ENCODE assay signal across 1 cellular context in the genomic region with DNA sequence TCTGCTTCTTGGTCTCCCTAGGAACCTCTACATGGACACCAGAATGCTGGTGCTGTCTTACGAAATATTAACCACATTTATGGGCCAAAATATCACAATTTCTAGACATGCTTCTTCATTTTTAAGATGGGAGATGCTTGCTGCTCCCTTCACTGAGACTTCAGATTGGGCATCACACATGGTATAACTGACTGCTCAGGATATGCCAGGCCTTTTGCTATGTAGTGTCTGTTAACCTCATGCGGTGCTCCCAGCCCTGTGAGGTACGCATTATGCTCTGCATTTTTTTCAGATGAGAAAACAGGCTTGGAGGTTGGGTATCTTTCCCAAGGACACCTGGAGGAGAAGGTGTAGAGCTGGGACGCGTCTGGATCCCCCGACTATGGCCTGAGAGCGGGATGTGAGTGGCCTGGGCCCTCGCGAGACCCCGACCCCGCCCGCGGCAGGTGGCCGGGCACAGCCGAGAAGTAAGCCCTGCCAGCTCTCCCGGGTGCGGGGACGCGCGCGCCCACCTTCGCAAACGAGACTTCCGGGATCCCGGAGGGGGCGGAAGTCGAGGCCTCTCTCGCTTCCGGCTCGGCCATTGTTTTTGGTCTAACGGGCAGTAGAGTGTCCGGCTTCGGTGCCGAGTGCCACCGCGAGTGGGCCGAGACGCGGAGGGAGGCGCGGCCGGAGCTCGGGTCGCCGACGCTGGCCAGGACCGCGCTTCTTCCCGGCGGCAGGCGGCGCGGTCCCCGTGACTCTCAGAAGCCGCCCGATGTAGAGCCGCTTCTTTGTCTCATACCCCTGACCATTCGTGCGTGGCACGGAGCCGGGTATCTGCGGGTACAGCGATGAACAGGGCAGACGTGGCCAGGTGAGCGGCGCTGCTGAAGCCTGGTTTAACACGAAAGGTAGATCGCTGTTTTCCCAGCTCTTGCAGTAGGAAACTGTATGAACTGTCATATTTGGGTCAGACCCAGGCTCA.
A peak's percentile ranks its signal among the peaks of the same experiment; 100 is the strongest.
TF ChIP-seq lines count a peak whose summit lies in the region.

TSS of gene ZKSCAN7 (plus strand) at position 568 of the 967 bp plus-strand sequence. CDS start 1,855 bp downstream, outside the sequence.

TF ChIP-seq in HepG2, 621 proteins besides CTCF, POLR2A, EP300 and RAD21 (continued from another document and continues in another):
- TF ChIP-seq KIAA2018 (CRISPR knock-in tag; IDR thresholded peaks at IDR 0.05; ENCODE audit: borderline replicate concordance) (no peak), ZNF496 (CRISPR knock-in tag; IDR thresholded peaks at IDR 0.05; ENCODE audit: insufficient replicate concordance) (no peak), E2F1 (CRISPR knock-in tag; IDR thresholded peaks at IDR 0.05) (no peak), ZNF737 (CRISPR knock-in tag; IDR thresholded peaks at IDR 0.05; ENCODE audit: borderline replicate concordance) (no peak), TRAFD1 (CRISPR knock-in tag; IDR thresholded peaks at IDR 0.05; ENCODE audit: borderline replicate concordance) (no peak), KLF9 (CRISPR knock-in tag; IDR thresholded peaks at IDR 0.05; ENCODE audit: low read depth) (no peak), WIZ (CRISPR knock-in tag; IDR thresholded peaks at IDR 0.05) (peak; percentile 95), TBL1XR1 (IDR thresholded peaks at IDR 0.05; ENCODE audit: borderline replicate concordance, low read length, partially characterized antibody) (no peak), SCMH1 (CRISPR knock-in tag; IDR thresholded peaks at IDR 0.05; ENCODE audit: borderline replicate concordance) (no peak), MXD4 (CRISPR knock-in tag; IDR thresholded peaks at IDR 0.05) (no peak), BRD4 (CRISPR knock-in tag; IDR thresholded peaks at IDR 0.05) (peak; percentile 88), MBD4 (IDR thresholded peaks at IDR 0.05; ENCODE audit: borderline replicate concordance, low read length) (no peak), CREBL2 (CRISPR knock-in tag; IDR thresholded peaks at IDR 0.05; ENCODE audit: borderline replicate concordance) (no peak), HNRNPUL1 (IDR thresholded peaks at IDR 0.05; ENCODE audit: low read depth, low read length) (no peak), CC2D1A (CRISPR knock-in tag; IDR thresholded peaks at IDR 0.05) (no peak), ARID4A (CRISPR knock-in tag; IDR thresholded peaks at IDR 0.05; ENCODE audit: borderline replicate concordance) (peak; percentile 76; the same call in 1 of the 2 replicates), NR1H2 (CRISPR knock-in tag; IDR thresholded peaks at IDR 0.05; ENCODE audit: borderline replicate concordance, low read depth) (no peak), REPIN1 (CRISPR knock-in tag; IDR thresholded peaks at IDR 0.05; ENCODE audit: borderline replicate concordance, low read depth) (no peak), RBM22 (optimal IDR thresholded peaks at IDR 0.05; ENCODE audit: low read length) (no peak)
- TF ChIP-seq, protein P1, sequence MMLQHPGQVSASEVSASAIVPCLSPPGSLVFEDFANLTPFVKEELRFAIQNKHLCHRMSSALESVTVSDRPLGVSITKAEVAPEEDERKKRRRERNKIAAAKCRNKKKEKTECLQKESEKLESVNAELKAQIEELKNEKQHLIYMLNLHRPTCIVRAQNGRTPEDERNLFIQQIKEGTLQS (CRISPR knock-in tag; IDR thresholded peaks at IDR 0.05), result no peak
- TF ChIP-seq, protein P2, sequence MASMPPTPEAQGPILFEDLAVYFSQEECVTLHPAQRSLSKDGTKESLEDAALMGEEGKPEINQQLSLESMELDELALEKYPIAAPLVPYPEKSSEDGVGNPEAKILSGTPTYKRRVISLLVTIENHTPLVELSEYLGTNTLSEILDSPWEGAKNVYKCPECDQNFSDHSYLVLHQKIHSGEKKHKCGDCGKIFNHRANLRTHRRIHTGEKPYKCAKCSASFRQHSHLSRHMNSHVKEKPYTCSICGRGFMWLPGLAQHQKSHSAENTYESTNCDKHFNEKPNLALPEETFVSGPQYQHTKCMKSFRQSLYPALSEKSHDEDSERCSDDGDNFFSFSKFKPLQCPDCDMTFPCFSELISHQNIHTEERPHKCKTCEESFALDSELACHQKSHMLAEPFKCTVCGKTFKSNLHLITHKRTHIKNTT (CRISPR knock-in tag; IDR thresholded peaks at IDR 0.05), result no peak
- TF ChIP-seq, protein P3, sequence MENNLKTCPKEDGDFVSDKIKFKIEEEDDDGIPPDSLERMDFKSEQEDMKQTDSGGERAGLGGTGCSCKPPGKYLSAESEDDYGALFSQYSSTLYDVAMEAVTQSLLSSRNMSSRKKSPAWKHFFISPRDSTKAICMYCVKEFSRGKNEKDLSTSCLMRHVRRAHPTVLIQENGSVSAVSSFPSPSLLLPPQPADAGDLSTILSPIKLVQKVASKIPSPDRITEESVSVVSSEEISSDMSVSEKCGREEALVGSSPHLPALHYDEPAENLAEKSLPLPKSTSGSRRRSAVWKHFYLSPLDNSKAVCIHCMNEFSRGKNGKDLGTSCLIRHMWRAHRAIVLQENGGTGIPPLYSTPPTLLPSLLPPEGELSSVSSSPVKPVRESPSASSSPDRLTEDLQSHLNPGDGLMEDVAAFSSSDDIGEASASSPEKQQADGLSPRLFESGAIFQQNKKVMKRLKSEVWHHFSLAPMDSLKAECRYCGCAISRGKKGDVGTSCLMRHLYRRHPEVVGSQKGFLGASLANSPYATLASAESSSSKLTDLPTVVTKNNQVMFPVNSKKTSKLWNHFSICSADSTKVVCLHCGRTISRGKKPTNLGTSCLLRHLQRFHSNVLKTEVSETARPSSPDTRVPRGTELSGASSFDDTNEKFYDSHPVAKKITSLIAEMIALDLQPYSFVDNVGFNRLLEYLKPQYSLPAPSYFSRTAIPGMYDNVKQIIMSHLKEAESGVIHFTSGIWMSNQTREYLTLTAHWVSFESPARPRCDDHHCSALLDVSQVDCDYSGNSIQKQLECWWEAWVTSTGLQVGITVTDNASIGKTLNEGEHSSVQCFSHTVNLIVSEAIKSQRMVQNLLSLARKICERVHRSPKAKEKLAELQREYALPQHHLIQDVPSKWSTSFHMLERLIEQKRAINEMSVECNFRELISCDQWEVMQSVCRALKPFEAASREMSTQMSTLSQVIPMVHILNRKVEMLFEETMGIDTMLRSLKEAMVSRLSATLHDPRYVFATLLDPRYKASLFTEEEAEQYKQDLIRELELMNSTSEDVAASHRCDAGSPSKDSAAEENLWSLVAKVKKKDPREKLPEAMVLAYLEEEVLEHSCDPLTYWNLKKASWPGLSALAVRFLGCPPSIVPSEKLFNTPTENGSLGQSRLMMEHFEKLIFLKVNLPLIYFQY (CRISPR knock-in tag; IDR thresholded peaks at IDR 0.05; ENCODE audit: borderline replicate concordance), result no peak
